13 cellular contexts compared by ENCODE assay signal in the genomic region with DNA sequence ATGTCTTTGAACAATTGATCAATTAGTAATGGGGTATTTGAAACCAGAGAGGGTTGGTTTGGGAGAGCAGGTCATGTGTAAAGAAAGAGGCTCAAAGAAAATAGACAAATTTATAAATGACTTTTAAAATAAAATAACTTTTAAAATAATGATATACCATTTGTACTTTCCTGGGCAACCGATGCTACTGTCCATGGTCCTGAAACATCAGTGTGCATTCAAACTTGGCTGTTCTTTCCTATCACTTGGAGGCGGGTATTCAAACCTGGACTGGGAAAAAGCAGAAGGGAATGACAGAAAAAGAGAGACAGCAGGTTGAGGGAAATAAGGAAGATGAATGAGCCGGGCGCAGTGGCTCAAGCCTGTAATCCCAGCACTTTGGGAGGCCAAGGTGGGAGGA.
A peak's percentile ranks its signal among the peaks of the same experiment; 100 is the strongest.
DNase-seq lines count a peak whose midpoint lies in the region; ATAC-seq and TF ChIP-seq lines count a peak whose summit lies in the region.
"Had no signal": no experiment of that assay in that cellular context is flagged by ENCODE, and none has a peak within 500 bp of the region (broad histone marks: within the 10 kb centered on the region; RNA-seq: fewer than 3 reads in every experiment).

No MANE protein-coding gene starts in this region.

- no peaks in the 10 kb centered on the region for H3K36me3 Mint-ChIP-seq in neural crest cell (ENCODE audit: low read depth)
- H3K36me3 Mint-ChIP-seq: CD8-positive, alpha-beta T cell had no signal

- CTCF ChIA-PET in mammary epithelial cell (lab: Charles Lee; ENCODE audit: low non-redundant PET): no interaction called here

- H3K4me2 ChIP-seq in GM23248 (ENCODE audit: unreplicated experiment) (no peak overlapping the region), mammary epithelial cell (ENCODE audit: insufficient read depth, low read depth, low read length) (no peak overlapping the region)

- H3K9me2 ChIP-seq in GM23248 (ENCODE audit: insufficient read depth): no peaks in the 10 kb centered on the region

- H3K4me3 ChIP-seq in GM23248 (no peak overlapping the region), MG63 (no peak overlapping the region), mammary epithelial cell (replicated peaks in 1 of 3; ENCODE audit: insufficient read depth in 1 of 3, low read depth in 2 of 3, low read length in 3 of 3) (no peak overlapping the region), dorsolateral prefrontal cortex (no peak overlapping the region)

- no peak overlapping the region for H3K27ac ChIP-seq in GM23248
- no peak overlapping the region for H3K27ac ChIP-seq in mammary epithelial cell (ENCODE audit: insufficient read depth, low read depth, low read length)
- H3K27ac ChIP-seq in dorsolateral prefrontal cortex: no peak overlapping the region

- H3K9ac ChIP-seq in GM23248 (no peak overlapping the region), mammary epithelial cell (ENCODE audit: insufficient read depth, low read length) (no peak overlapping the region)

- H3K9me3 Mint-ChIP-seq in neural crest cell: peaks cover 11% of the 10 kb centered on the region

- H3K9me3 ChIP-seq in GM23248 (ENCODE audit: low read depth) (no peaks in the 10 kb centered on the region), MG63 (no peaks in the 10 kb centered on the region), mammary epithelial cell (replicated peaks; ENCODE audit: insufficient read depth, low read length) (no peaks in the 10 kb centered on the region)

- H3K79me2 ChIP-seq in GM23248 (ENCODE audit: insufficient read depth): no peaks in the 10 kb centered on the region
- H3K79me2 ChIP-seq in mammary epithelial cell (ENCODE audit: insufficient read depth, low read length): no peaks in the 10 kb centered on the region

- no TSS peak for BruUV-seq in mammary epithelial cell (replicated peaks; lab: Mats Ljungman, UMichigan)

- in situ Hi-C loops in GM23248 (cut with MboI) (no loop called here), mammary epithelial cell (cut with MboI; ENCODE audit: low sequenced_read_pairs in 2 of 2) (no loop called here)

- no peaks in the 10 kb centered on the region for H4K20me1 ChIP-seq in GM23248 (ENCODE audit: insufficient read depth)
- no peaks in the 10 kb centered on the region for H4K20me1 ChIP-seq in mammary epithelial cell (ENCODE audit: insufficient read depth, low read length)

- intact Hi-C loops in mammary epithelial cell (cut with micrococcal nuclease): no loop called here
- intact Hi-C loops in dorsolateral prefrontal cortex (cut with DNase I): no loop called here

- no peaks in the 10 kb centered on the region for H3K36me3 ChIP-seq in GM23248 (ENCODE audit: low read depth)
- no peaks in the 10 kb centered on the region for H3K36me3 ChIP-seq in MG63
- H3K36me3 ChIP-seq in mammary epithelial cell (ENCODE audit: insufficient read depth, low read length): no peaks in the 10 kb centered on the region

- H2AFZ ChIP-seq in GM23248: no peak overlapping the region
- no peak overlapping the region for H2AFZ ChIP-seq in mammary epithelial cell (ENCODE audit: low read depth, low read length)

- H3K27ac Mint-ChIP-seq in neural crest cell (ENCODE audit: unreplicated experiment): no peak overlapping the region
- H3K27ac Mint-ChIP-seq: CD8-positive, alpha-beta T cell had no signal

- no peaks in the 10 kb centered on the region for H3F3A ChIP-seq in GM23248 (ENCODE audit: insufficient read depth)

- dilution Hi-C loops in mammary epithelial cell (cut with HindIII; ENCODE audit: low sequenced_read_pairs): no loop called here

- DNase-seq in GM23248: peak; percentile 17
- DNase-seq in MG63: peak; percentile 3
- DNase-seq in mammary epithelial cell: peak; percentile 0
- peak; percentile 32 for DNase-seq in neural crest cell (ENCODE audit: low read depth, low spot score)
- DNase-seq in dorsolateral prefrontal cortex: no peak
- DNase-seq: activated effector memory CD4-positive, alpha-beta T cell treated with Interleukin-2 at 50 U/mL for 16 hours; CD8-positive, alpha-beta T cell; cerebellar nuclear complex; foreskin melanocyte; HCEC 1CT; stimulated activated naive CD4-positive, alpha-beta T cell had no signal

- H3K4me1 ChIP-seq in GM23248 (ENCODE audit: insufficient read depth) (no peaks in the 10 kb centered on the region), mammary epithelial cell (ENCODE audit: insufficient read depth, low read length) (no peaks in the 10 kb centered on the region)

- 46 to 49% methylated on average over 4 of the region's 4 CpGs for WGBS in GM23248 (ENCODE audit: low coverage in 1 of 2, low lambda C conversion rate in 2 of 2, missing lambda C conversion rate in 2 of 2), 2 experiments
- WGBS in mammary epithelial cell (ENCODE audit: low coverage, missing lambda C conversion rate): 38% methylated on average over 2 of the region's 4 CpGs

- no peaks in the 10 kb centered on the region for H3K4me1 Mint-ChIP-seq in neural crest cell

- H3K27me3 Mint-ChIP-seq in neural crest cell (ENCODE audit: low read depth): no peaks in the 10 kb centered on the region

- ATAC-seq in HG03442 (IDR thresholded peaks at IDR 0.05; ENCODE audit: unreplicated experiment) (no peak), GM19035 (IDR thresholded peaks at IDR 0.05; ENCODE audit: unreplicated experiment) (no peak)
- ATAC-seq: CD8-positive, alpha-beta T cell had no signal

- no peak overlapping the region for H3K4me3 Mint-ChIP-seq in neural crest cell
- H3K4me3 Mint-ChIP-seq: CD8-positive, alpha-beta T cell had no signal

- TF ChIP-seq CTCF in mammary epithelial cell (conservative IDR thresholded peaks at IDR 0.05 in 1 of 2, IDR thresholded peaks at IDR 0.05 in 1 of 2; ENCODE audit: extremely low read depth in 1 of 2, insufficient read depth in 1 of 2, low read depth in 1 of 2, low read length in 2 of 2) (no peak), neural crest cell (conservative IDR thresholded peaks at IDR 0.05) (no peak), dorsolateral prefrontal cortex (IDR thresholded peaks at IDR 0.05 in 54 of 56, conservative IDR thresholded peaks at IDR 0.05 in 2 of 56; ENCODE audit: low read depth in 1 of 56, partially characterized antibody in 56 of 56) (no peak)

- H3K27me3 ChIP-seq in GM23248 (replicated peaks; ENCODE audit: insufficient read depth) (no peaks in the 10 kb centered on the region), MG63 (no peaks in the 10 kb centered on the region), mammary epithelial cell (ENCODE audit: insufficient read depth, low read length) (no peaks in the 10 kb centered on the region), dorsolateral prefrontal cortex (peaks cover 0 to 4% (median 0%) of the 10 kb centered on the region in 45 donors)

Comparison
In these comparisons a context has a peak if more than half of its experiments do, and no peak if none do; other contexts are left out.
1. DNase-seq: peak in GM23248 (single experiment), MG63 (single experiment), mammary epithelial cell (single experiment) and neural crest cell (single experiment); none in dorsolateral prefrontal cortex (0 of 10).